ENCODE assay signal across 26 cellular contexts in the genomic region with DNA sequence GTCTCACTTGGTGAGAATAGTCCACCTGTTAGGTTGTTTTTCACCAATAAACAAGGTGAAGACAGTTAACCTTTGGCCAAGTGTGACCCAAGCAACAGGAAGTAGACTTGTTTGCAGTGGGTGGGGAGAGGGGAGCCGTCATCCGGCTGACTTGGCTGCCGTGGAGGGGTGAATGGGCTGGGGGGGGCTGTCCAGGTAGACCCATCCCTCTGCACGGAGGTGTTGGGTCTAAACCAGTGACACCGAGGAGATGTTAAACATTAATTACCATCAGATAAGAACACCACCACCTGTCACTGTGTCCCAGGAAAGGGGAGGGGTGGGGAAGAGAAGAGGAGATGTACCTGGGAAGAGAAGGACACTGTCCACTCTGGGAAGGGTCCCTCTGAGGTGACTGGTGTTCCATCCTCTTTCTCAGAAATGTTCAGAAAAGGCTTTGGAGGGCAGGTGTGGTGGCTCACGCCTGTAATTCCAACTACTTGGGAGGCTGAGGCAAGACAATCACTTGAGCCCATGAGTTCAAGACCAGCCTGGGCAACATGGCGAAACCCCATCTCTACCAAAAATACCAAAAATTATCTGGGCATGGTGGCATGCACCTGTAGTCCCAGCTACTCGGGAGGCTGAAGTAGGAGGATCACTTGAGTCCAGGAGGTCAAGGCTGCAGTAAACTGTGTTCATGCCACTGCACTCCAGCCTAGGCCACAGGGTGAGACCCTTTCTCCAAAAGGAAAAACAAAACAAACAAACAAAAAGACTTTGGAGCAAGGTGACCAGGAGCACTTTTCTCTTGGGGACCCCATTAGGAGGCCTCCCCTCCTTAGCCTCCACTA. TPM values are rescaled to one million over a fixed set of nuclear protein-coding genes. Genes with fewer than 3 reads are reported as not detected.
A peak's percentile ranks its signal among the peaks of the same experiment; 100 is the strongest.
DNase-seq lines count a peak whose midpoint lies in the region; ATAC-seq, FAIRE-seq and TF ChIP-seq lines count a peak whose summit lies in the region.
"Had no signal": no experiment of that assay in that cellular context is flagged by ENCODE, and none has a peak within 500 bp of the region (broad histone marks: within the 10 kb centered on the region; RNA-seq: fewer than 3 reads in every experiment).

No MANE protein-coding gene starts in this region.

- H3K4me1 ChIP-seq in Peyer's patch (peaks cover 0 to 56% (median 9%) of the 10 kb centered on the region in 4 donors), smooth muscle cell (ENCODE audit: low read depth) (no peaks in the 10 kb centered on the region), esophagus muscularis mucosa (peaks cover 13 to 18% (median 16%) of the 10 kb centered on the region in 4 donors), osteoblast (ENCODE audit: insufficient read depth, low read length) (no peaks in the 10 kb centered on the region)

- TF ChIP-seq EP300 in esophagus muscularis mucosa (IDR thresholded peaks at IDR 0.05): no peak

- H4K20me1 ChIP-seq in smooth muscle cell (ENCODE audit: low read depth) (no peaks in the 10 kb centered on the region), osteoblast (ENCODE audit: insufficient read depth, low read length) (no peaks in the 10 kb centered on the region)

- TF ChIP-seq CTCF in Peyer's patch (IDR thresholded peaks at IDR 0.05) (no peak), smooth muscle cell (IDR thresholded peaks at IDR 0.05; ENCODE audit: borderline replicate concordance, insufficient read depth, poor library complexity, severe bottlenecking) (no peak), esophagus muscularis mucosa (IDR thresholded peaks at IDR 0.05) (no peak), osteoblast (IDR thresholded peaks at IDR 0.05; ENCODE audit: extremely low read depth, low read depth, low read length) (no peak)

- H3K4me3 ChIP-seq in Peyer's patch (peak overlapping the region in 1 of 4 donors; percentile 2), smooth muscle cell (no peak overlapping the region), esophagus muscularis mucosa (no peak overlapping the region), osteoblast (ENCODE audit: insufficient read depth, low read length) (no peak overlapping the region)
- H3K4me3 ChIP-seq: vagina had no signal

- H2AFZ ChIP-seq in smooth muscle cell (ENCODE audit: low read depth) (no peak overlapping the region), osteoblast (ENCODE audit: low read length) (no peak overlapping the region)

- H3K36me3 ChIP-seq in Peyer's patch (peaks cover 0 to 8% (median 0%) of the 10 kb centered on the region in 3 donors), smooth muscle cell (ENCODE audit: low read depth) (no peaks in the 10 kb centered on the region), esophagus muscularis mucosa (no peaks in the 10 kb centered on the region), osteoblast (ENCODE audit: insufficient read depth, low read length) (no peaks in the 10 kb centered on the region)
- H3K36me3 ChIP-seq: neutrophil, vagina had no signal

- DNase-seq in DMS53 (lab: John Stamatoyannopoulos, UW) (peak; percentile 89), Peyer's patch (peak in 2 of 3 donors; percentile 85 to 87), left colon (peak; percentile 62 to 82), smooth muscle cell (lab: John Stamatoyannopoulos, UW; ENCODE audit: unreplicated experiment) (no peak), esophagus muscularis mucosa (ENCODE audit: extremely low spot score) (no peak), urothelium cell line (ENCODE audit: low spot score) (no peak), HEK293T (ENCODE audit: extremely low spot score) (no peak), osteoblast (ENCODE audit: insufficient read length, low spot score, missing footprints) (no peak)
- DNase-seq: activated CD4-positive, alpha-beta T cell treated with anti-CD3 and anti-CD28 coated beads, Interleukin-2, amount 10 ng/mL, durations not matched to agents 24 days and 14 days; activated naive CD4-positive, alpha-beta T cell; activated T-cell treated with anti-CD3 and anti-CD28 coated beads, Interleukin-2, amount 50 U/mL, for 48 hours; amniotic stem cell; C1 segment of cervical spinal cord; KBM-7; NCI-H1436 treated with DMSO at 0.1 percent for 48 hours; NCI-H510A treated with DMSO at 0.1 percent for 48 hours; NK-92 treated with Interleukin-12 subunit alpha and Interleukin-12 subunit beta, amount 100 ng/mL, for 24 hours; substantia nigra; T-helper 17 cell had no signal

- H3K9me3 ChIP-seq in Peyer's patch (no peaks in the 10 kb centered on the region), smooth muscle cell (replicated peaks; ENCODE audit: low read depth) (no peaks in the 10 kb centered on the region), esophagus muscularis mucosa (no peaks in the 10 kb centered on the region), osteoblast (ENCODE audit: low read depth, low read length) (no peaks in the 10 kb centered on the region)
- H3K9me3 ChIP-seq: neutrophil, vagina had no signal

- no peaks in the 10 kb centered on the region for H3F3A ChIP-seq in smooth muscle cell (ENCODE audit: low read depth)

- 94% methylated on average over 8 of the region's 8 CpGs for WGBS in smooth muscle cell (ENCODE audit: low lambda C conversion rate)
- WGBS in esophagus muscularis mucosa: 76% methylated on average over 8 of the region's 8 CpGs

- H3K27me3 ChIP-seq in Peyer's patch (no peaks in the 10 kb centered on the region), smooth muscle cell (ENCODE audit: low read depth) (no peaks in the 10 kb centered on the region), esophagus muscularis mucosa (no peaks in the 10 kb centered on the region), osteoblast (ENCODE audit: insufficient read depth, low read length) (peaks cover 18% of the 10 kb centered on the region)
- H3K27me3 ChIP-seq: vagina had no signal

- H3K9ac ChIP-seq in smooth muscle cell (ENCODE audit: low read depth): no peak overlapping the region

- FAIRE-seq in urothelium cell line (lab: Jason Lieb, UNC): no peak
- FAIRE-seq: D721Med, endometrium had no signal

- TF ChIP-seq POLR2A in Peyer's patch (IDR thresholded peaks at IDR 0.05): peak in 1 of 2 donors; percentile 71
- TF ChIP-seq POLR2A in esophagus muscularis mucosa (IDR thresholded peaks at IDR 0.05; ENCODE audit: low read depth): no peak

- H3K79me2 ChIP-seq in smooth muscle cell (ENCODE audit: low read depth) (no peaks in the 10 kb centered on the region), osteoblast (ENCODE audit: insufficient read depth, low read length) (no peaks in the 10 kb centered on the region)

- CTCF ChIA-PET in HEK293T (lab: Yijun Ruan, JAX): interaction anchor here (0.6 to 0.7 kb wide), 2 partner anchors 32 to 307 kb away, joined by 3 read pairs; no protein-coding TSS in a partner anchor

- intact Hi-C loops in left colon (cut with DNase I, micrococcal nuclease): no loop called here
- intact Hi-C loops in esophagus muscularis mucosa (cut with DNase I): no loop called here

- POLR2A ChIA-PET in HEK293T (lab: Yijun Ruan, JAX): no interaction called here

- H3K4me2 ChIP-seq in smooth muscle cell (no peak overlapping the region), osteoblast (ENCODE audit: insufficient read depth, low read length) (no peak overlapping the region)

- H3K27ac ChIP-seq in Peyer's patch (peak overlapping the region in 3 of 4 donors; percentile 44 to 96 (median 82)), smooth muscle cell (ENCODE audit: low read depth) (peak overlapping the region; percentile 7), esophagus muscularis mucosa (replicated peaks in 1 of 4) (no peak overlapping the region), osteoblast (ENCODE audit: low read depth, low read length) (no peak overlapping the region)
- H3K27ac ChIP-seq: neutrophil, vagina had no signal

- peak; percentile 68 for ATAC-seq in left colon
- ATAC-seq: T-helper 17 cell had no signal

TF ChIP-seq in HEK293T, 16 proteins besides CTCF, POLR2A, EP300 and RAD21:
- TF ChIP-seq NFRKB (IDR thresholded peaks at IDR 0.05) (no peak), FOXM1 (IDR thresholded peaks at IDR 0.05; ENCODE audit: borderline replicate concordance) (no peak), ZNF384 (IDR thresholded peaks at IDR 0.05) (no peak), SP1 (IDR thresholded peaks at IDR 0.05) (no peak), HDGF (IDR thresholded peaks at IDR 0.05; ENCODE audit: borderline replicate concordance) (no peak), L3MBTL2 (conservative IDR thresholded peaks at IDR 0.05) (no peak), ELF4 (IDR thresholded peaks at IDR 0.05) (no peak), ARNT (IDR thresholded peaks at IDR 0.05) (no peak), BHLHE40 (IDR thresholded peaks at IDR 0.05; ENCODE audit: borderline replicate concordance) (no peak), LEF1 (IDR thresholded peaks at IDR 0.05; ENCODE audit: borderline replicate concordance) (no peak), FOXA1 (IDR thresholded peaks at IDR 0.05) (no peak), FOXK2 (IDR thresholded peaks at IDR 0.05) (no peak), CTBP1 (IDR thresholded peaks at IDR 0.05; ENCODE audit: borderline replicate concordance) (no peak), SUZ12 (IDR thresholded peaks at IDR 0.05) (no peak)
- TF ChIP-seq, protein P1, sequence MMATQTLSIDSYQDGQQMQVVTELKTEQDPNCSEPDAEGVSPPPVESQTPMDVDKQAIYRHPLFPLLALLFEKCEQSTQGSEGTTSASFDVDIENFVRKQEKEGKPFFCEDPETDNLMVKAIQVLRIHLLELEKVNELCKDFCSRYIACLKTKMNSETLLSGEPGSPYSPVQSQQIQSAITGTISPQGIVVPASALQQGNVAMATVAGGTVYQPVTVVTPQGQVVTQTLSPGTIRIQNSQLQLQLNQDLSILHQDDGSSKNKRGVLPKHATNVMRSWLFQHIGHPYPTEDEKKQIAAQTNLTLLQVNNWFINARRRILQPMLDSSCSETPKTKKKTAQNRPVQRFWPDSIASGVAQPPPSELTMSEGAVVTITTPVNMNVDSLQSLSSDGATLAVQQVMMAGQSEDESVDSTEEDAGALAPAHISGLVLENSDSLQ (IDR thresholded peaks at IDR 0.05): no peak

RNA-seq across cellular contexts. Expression of a gene that starts 6.7 kb away (rescaled TPM):
- total RNA-seq in Peyer's patch (10 to 100 TPM; 10.7 to 40.8 (median 24.7) TPM), left colon (1 to 10 TPM; 4.1 to 4.2 TPM), smooth muscle cell (0.18 and 0.63 TPM in 2 replicates), esophagus muscularis mucosa (1 to 10 TPM in 2 of 4 donors, under 1 TPM in 2; 0.17 to 2.5 (median 1.4) TPM), osteoblast (under 0.01 TPM in 1 of 2 replicates, not detected in the other)
- polyA plus RNA-seq in smooth muscle cell: 0.26 and 0.64 TPM in 2 replicates
- total RNA-seq: activated CD4-positive, alpha-beta T cell treated with anti-CD3 and anti-CD28 coated beads, Interleukin-2, amount 10 ng/mL, durations not matched to agents 24 days and 14 days; T-helper 17 cell had no signal
- polyA plus RNA-seq: AG04450 had no signal

RNA-seq across cellular contexts. Expression of a gene that starts 24.3 kb away (rescaled TPM):
- total RNA-seq in Peyer's patch (10 to 100 TPM in 3 of 4 donors, 1 to 10 TPM in 1; 9.9 to 87.9 (median 74.5) TPM), left colon (10 to 100 TPM; 26.6 to 40.0 TPM), smooth muscle cell (0.31 and 0.40 TPM in 2 replicates), esophagus muscularis mucosa (under 1 TPM in 1 of 4 donors, not detected in 3; 0.23 TPM), osteoblast (under 0.01 TPM in 2 replicates)
- polyA plus RNA-seq in smooth muscle cell: 0.64 TPM in 1 of 2 replicates, not detected in the other
- total RNA-seq: activated CD4-positive, alpha-beta T cell treated with anti-CD3 and anti-CD28 coated beads, Interleukin-2, amount 10 ng/mL, durations not matched to agents 24 days and 14 days; glomerular endothelial cell; skeletal muscle tissue; T-helper 17 cell had no signal
- polyA plus RNA-seq: AG04450 had no signal

Comparison
In these comparisons a context has a peak if more than half of its experiments do, and no peak if none do; other contexts are left out.
1. DNase-seq: peak in DMS53 (single experiment), Peyer's patch (2 of 3) and left colon (2 of 2); none in smooth muscle cell (single experiment), esophagus muscularis mucosa (single experiment), urothelium cell line (single experiment), HEK293T (single experiment) and osteoblast (single experiment).
2. H3K27ac ChIP-seq: peak in Peyer's patch (3 of 4) and smooth muscle cell (single experiment); none in esophagus muscularis mucosa (0 of 4) and osteoblast (single experiment).